Comparison of ENCODE assay signal across 15 cellular contexts in genomic region chr14:89890589-89890988, GRCh38.
DNase-seq lines count a peak whose midpoint lies in the region; FAIRE-seq and TF ChIP-seq lines count a peak whose summit lies in the region.
"Had no signal": no experiment of that assay in that cellular context is flagged by ENCODE, and none has a peak within 500 bp of the region (broad histone marks: within the 10 kb centered on the region; RNA-seq: fewer than 3 reads in every experiment).

No MANE protein-coding gene starts in this region.

- no peak for TF ChIP-seq CTCF in D721Med (IDR thresholded peaks at IDR 0.05; ENCODE audit: insufficient read depth, missing control alignments)

- H3K27me3 ChIP-seq in adipocyte (replicated peaks; ENCODE audit: control insufficient read depth, insufficient read depth, low read length) (no peaks in the 10 kb centered on the region), subcutaneous abdominal adipose tissue (ENCODE audit: control insufficient read depth in 5 of 5, insufficient read depth in 4 of 5, low read length in 5 of 5) (no peaks in the 10 kb centered on the region)

- DNase-seq in adipocyte (ENCODE audit: low read depth) (no peak), fibroblast of gingiva (ENCODE audit: low read depth) (peak; percentile 23), D721Med (ENCODE audit: insufficient read length, low spot score) (no peak), dermis blood vessel endothelial cell (no peak), NCI-H2029 treated with DMSO at 0.1 percent for 48 hours (lab: John Stamatoyannopoulos, UW) (no peak)
- DNase-seq: Calu3; CD4-positive, alpha-beta memory T cell; COR-L47; DMS153; DND-41; H9 had no signal

- peak overlapping the region; percentile 82 for H3K27ac ChIP-seq in subcutaneous abdominal adipose tissue (ENCODE audit: low read depth, low read length)

- peaks cover 10% of the 10 kb centered on the region for H3K9me3 ChIP-seq in adipocyte (ENCODE audit: control insufficient read depth, low read length)
- no peaks in the 10 kb centered on the region for H3K9me3 ChIP-seq in subcutaneous abdominal adipose tissue (ENCODE audit: control insufficient read depth in 5 of 5, low read length in 5 of 5)

- H3K36me3 ChIP-seq in adipocyte (ENCODE audit: control insufficient read depth, insufficient read depth, low read length, severe bottlenecking): no peaks in the 10 kb centered on the region
- no peaks in the 10 kb centered on the region for H3K36me3 ChIP-seq in subcutaneous abdominal adipose tissue (ENCODE audit: control insufficient read depth in 5 of 5, insufficient read depth in 5 of 5, low read length in 5 of 5)

- peaks cover 20% of the 10 kb centered on the region for H3K4me1 ChIP-seq in adipocyte (ENCODE audit: control insufficient read depth, insufficient read depth, low read length)
- H3K4me1 ChIP-seq in subcutaneous abdominal adipose tissue (ENCODE audit: control insufficient read depth in 5 of 5, insufficient read depth in 5 of 5, low read length in 5 of 5): peaks cover 0 to 11% (median 8%) of the 10 kb centered on the region in 5 donors

- H3K9ac ChIP-seq in adipocyte (ENCODE audit: low read length) (peak overlapping the region; percentile 64), subcutaneous abdominal adipose tissue (ENCODE audit: low read length in 5 of 5) (no peak overlapping the region)

- H3K4me3 ChIP-seq in adipocyte (ENCODE audit: low read length) (peak overlapping the region; percentile 2), subcutaneous abdominal adipose tissue (ENCODE audit: low read depth in 1 of 5, low read length in 5 of 5) (no peak overlapping the region)
- H3K4me3 ChIP-seq: GM23338 had no signal

- no peak for FAIRE-seq in D721Med (lab: Jason Lieb, UNC)
- FAIRE-seq: GM12892, GM19239 had no signal
